8 cellular contexts compared by ENCODE assay signal in genomic region chr9:93058357-93059096, GRCh38. TPM values are rescaled to one million over a fixed set of nuclear protein-coding genes. Genes with fewer than 3 reads are reported as not detected.
A peak's percentile ranks its signal among the peaks of the same experiment; 100 is the strongest.
DNase-seq lines count a peak whose midpoint lies in the region; ATAC-seq and TF ChIP-seq lines count a peak whose summit lies in the region.

SUSD3 (plus strand) TSS chr9:93058701; CDS start chr9:93058743, 42 bp downstream.

- peak; percentile 65 for DNase-seq in COLO668 (lab: John Stamatoyannopoulos, UW; ENCODE audit: unreplicated experiment)
- peak; percentile 58 for DNase-seq in HuH-7.5 (ENCODE audit: low spot score)
- peak; percentile 77 to 79 for DNase-seq in activated CD4-positive, alpha-beta T cell treated with anti-CD3 and anti-CD28 coated beads, Interleukin-2, amount 50 U/mL, for 48 hours
- peak; percentile 39 to 49 (median 47) for DNase-seq in effector memory CD8-positive, alpha-beta T cell
- peak; percentile 47 to 82 (median 65) for DNase-seq in naive thymus-derived CD4-positive, alpha-beta T cell
- peak in 1 of 2 donors; percentile 73 for DNase-seq in suprapubic skin (ENCODE audit: low spot score in 2 of 2)
- DNase-seq in GM19240 (ENCODE audit: insufficient read length, low spot score): no peak

- no peak for TF ChIP-seq EP300 in suprapubic skin (IDR thresholded peaks at IDR 0.05)

- H3K9me3 ChIP-seq in naive thymus-derived CD4-positive, alpha-beta T cell (ENCODE audit: control insufficient read depth in 2 of 3, low read length in 3 of 3): no peaks in the 10 kb centered on the region
- no peaks in the 10 kb centered on the region for H3K9me3 ChIP-seq in suprapubic skin

- intact Hi-C loops in naive thymus-derived CD4-positive, alpha-beta T cell (cut with micrococcal nuclease): loop anchor here (1.0 to 2.0 kb wide), 4 partner anchors 30 to 76 kb away; partner anchors contain the start of genes CARD19 (in 1 of the 2) and NINJ1 (in 1 of the 2)

- H3K4me3 Mint-ChIP-seq in effector memory CD8-positive, alpha-beta T cell: peak within 1 kb of the TSS; percentile 89
- H3K4me3 Mint-ChIP-seq in naive thymus-derived CD4-positive, alpha-beta T cell: peak within 1 kb of the TSS; percentile 93 to 97 (median 94)

- no peaks in the 10 kb centered on the region for H3K27me3 ChIP-seq in naive thymus-derived CD4-positive, alpha-beta T cell (ENCODE audit: control insufficient read depth in 2 of 2, insufficient read depth in 2 of 2, low read length in 2 of 2)
- H3K27me3 ChIP-seq in suprapubic skin: no peaks in the 10 kb centered on the region

- H3K27ac ChIP-seq in naive thymus-derived CD4-positive, alpha-beta T cell (ENCODE audit: low read depth, low read length): peak within 1 kb of the TSS; percentile 88
- H3K27ac ChIP-seq in suprapubic skin: peak within 1 kb of the TSS; percentile 14

- peak within 1 kb of the TSS; percentile 90 for H3K4me3 ChIP-seq in naive thymus-derived CD4-positive, alpha-beta T cell (ENCODE audit: low read length)
- H3K4me3 ChIP-seq in suprapubic skin: peak within 1 kb of the TSS; percentile 59

- peaks cover 52 to 56% of the 10 kb centered on the region in 2 donors for H3K4me1 ChIP-seq in naive thymus-derived CD4-positive, alpha-beta T cell (ENCODE audit: control insufficient read depth in 2 of 2, insufficient read depth in 2 of 2, low read length in 2 of 2)
- H3K4me1 ChIP-seq in suprapubic skin: peaks cover 21% of the 10 kb centered on the region

- no peak for TF ChIP-seq CTCF in suprapubic skin (IDR thresholded peaks at IDR 0.05)

- peak within 1 kb of the TSS; percentile 90 to 97 for H3K27ac Mint-ChIP-seq in effector memory CD8-positive, alpha-beta T cell
- H3K27ac Mint-ChIP-seq in naive thymus-derived CD4-positive, alpha-beta T cell: peak within 1 kb of the TSS; percentile 97 to 100 (median 99)

- H3K36me3 ChIP-seq in naive thymus-derived CD4-positive, alpha-beta T cell (ENCODE audit: control insufficient read depth in 2 of 3, insufficient read depth in 3 of 3, low read length in 3 of 3): peaks cover 0 to 5% (median 0%) of the 10 kb centered on the region in 3 experiments
- no peaks in the 10 kb centered on the region for H3K36me3 ChIP-seq in suprapubic skin

- peak; percentile 20 for ATAC-seq in GM19468 (IDR thresholded peaks at IDR 0.05; ENCODE audit: extremely low read depth, unreplicated experiment)
- ATAC-seq in effector memory CD8-positive, alpha-beta T cell (replicated peaks): peak; percentile 64
- peak; percentile 81 for ATAC-seq in naive thymus-derived CD4-positive, alpha-beta T cell

- peaks cover 3% of the 10 kb centered on the region for H3K36me3 Mint-ChIP-seq in effector memory CD8-positive, alpha-beta T cell (ENCODE audit: insufficient read depth)
- H3K36me3 Mint-ChIP-seq in naive thymus-derived CD4-positive, alpha-beta T cell: peaks cover 0 to 17% (median 4%) of the 10 kb centered on the region in 5 donors

- 3% methylated on average over 16 of the region's 67 CpGs for WGBS in suprapubic skin

- POLR2A ChIA-PET in naive thymus-derived CD4-positive, alpha-beta T cell (lab: Charles Lee): interaction anchor here (0.6 to 10.5 kb wide), 25 partner anchors 7 to 249 kb away, joined by 3 to 365 read pairs (median 5); partner anchors contain the start of gene CARD19

- peaks cover 50 to 60% of the 10 kb centered on the region in 2 donors for H3K4me1 Mint-ChIP-seq in effector memory CD8-positive, alpha-beta T cell (ENCODE audit: low read depth in 2 of 2)
- peaks cover 31 to 78% (median 65%) of the 10 kb centered on the region in 7 donors for H3K4me1 Mint-ChIP-seq in naive thymus-derived CD4-positive, alpha-beta T cell

- CTCF ChIA-PET in naive thymus-derived CD4-positive, alpha-beta T cell (lab: Charles Lee): interaction anchor here (1.1 kb wide), 1 partner anchor 50 kb away, joined by 6 read pairs; no protein-coding TSS in a partner anchor

- no peak for TF ChIP-seq POLR2A in suprapubic skin (IDR thresholded peaks at IDR 0.05)

- H3K9me3 Mint-ChIP-seq in effector memory CD8-positive, alpha-beta T cell: no peaks in the 10 kb centered on the region
- peaks cover 0 to 4% (median 0%) of the 10 kb centered on the region in 11 donors for H3K9me3 Mint-ChIP-seq in naive thymus-derived CD4-positive, alpha-beta T cell

- no peaks in the 10 kb centered on the region for H3K27me3 Mint-ChIP-seq in effector memory CD8-positive, alpha-beta T cell
- no peaks in the 10 kb centered on the region for H3K27me3 Mint-ChIP-seq in naive thymus-derived CD4-positive, alpha-beta T cell

RNA-seq across cellular contexts. Expression of gene SUSD3, which starts in this region (rescaled TPM):
- total RNA-seq in naive thymus-derived CD4-positive, alpha-beta T cell: 10 to 100 TPM; 62.8 to 83.5 (median 68.7) TPM
- polyA plus RNA-seq in naive thymus-derived CD4-positive, alpha-beta T cell: 100 to 1,000 TPM; 186 to 315 TPM
- 1 to 10 TPM; 2.8 to 6.4 (median 5.1) TPM for total RNA-seq in suprapubic skin

Comparison
In these comparisons a context has a peak if more than half of its experiments do, and no peak if none do; other contexts are left out.
1. RNA of gene SUSD3 (total RNA-seq): 62.8 to 83.5 TPM in naive thymus-derived CD4-positive, alpha-beta T cell; 2.8 to 6.4 TPM in suprapubic skin; every median in the first group is over 4 times any median in the second.
2. ATAC-seq: peak in every context shown above with its lines; median percentile 81 in naive thymus-derived CD4-positive, alpha-beta T cell; 64 in effector memory CD8-positive, alpha-beta T cell; 20 in GM19468.